8 cellular contexts compared by ENCODE assay signal in the genomic region with DNA sequence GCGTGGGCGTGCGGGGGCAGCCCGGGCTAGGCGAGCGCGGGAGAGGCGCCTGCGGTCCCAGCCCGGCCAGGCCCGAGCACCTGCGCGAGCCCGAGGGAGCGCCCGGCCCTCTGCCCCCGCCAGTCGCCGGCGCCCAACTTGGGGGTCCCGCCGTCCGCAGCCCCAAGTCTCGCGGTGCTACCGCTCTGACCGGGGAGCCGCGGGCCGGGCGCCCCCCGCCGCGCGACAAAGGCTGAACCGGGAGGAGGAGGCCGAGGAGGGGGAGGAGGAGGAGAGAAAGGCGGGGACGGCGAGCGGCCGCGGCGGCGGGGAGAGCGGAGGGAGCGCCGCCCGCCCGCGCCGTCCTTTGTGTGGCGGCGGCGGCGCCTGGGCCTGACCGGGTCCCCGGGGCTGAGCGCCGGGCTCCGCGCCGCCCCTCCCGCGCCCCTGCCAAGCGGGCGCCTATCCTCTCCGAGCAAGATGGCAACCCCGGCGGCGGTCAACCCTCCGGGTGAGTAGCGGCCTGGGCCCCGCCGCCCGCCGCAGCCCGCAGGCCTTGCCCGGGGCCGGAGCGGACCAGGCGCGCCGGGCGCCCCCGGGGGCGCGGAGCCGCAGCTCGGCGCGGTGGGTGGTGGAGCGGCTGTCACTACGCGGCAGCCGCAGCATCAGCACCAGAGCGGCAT. TPM values are rescaled to one million over a fixed set of nuclear protein-coding genes. Genes with fewer than 3 reads are reported as not detected.
DNase-seq lines count a peak whose midpoint lies in the region; ATAC-seq and TF ChIP-seq lines count a peak whose summit lies in the region.

A gene (plus strand): TSS at position 326 of the 662 bp plus-strand sequence. CDS start 134 bp downstream, at position 460.

- in situ Hi-C loops in G401 (cut with HindIII; ENCODE audit: low sequenced_read_pairs) = no loop called here

- H3K27me3 ChIP-seq in lower lobe of right lung (ENCODE audit: low read depth) (peaks cover 14% of the 10 kb centered on the region), tibial nerve (peaks cover 2 to 15% of the 10 kb centered on the region in 2 donors)

- DNase-seq in G401 (ENCODE audit: low spot score) (peak; percentile 56), NCI-H2171 treated with DMSO at 0.1 percent for 48 hours (lab: John Stamatoyannopoulos, UW) (peak; percentile 55), choroid plexus epithelial cell (ENCODE audit: low read depth) (no peak), lower lobe of right lung (peak; percentile 49), tibial nerve (ENCODE audit: low spot score in 2 of 2) (no peak), foreskin melanocyte (no peak), NCI-H1694 treated with DMSO at 0.1 percent for 48 hours (lab: John Stamatoyannopoulos, UW) (no peak)

- H3K9me3 ChIP-seq in lower lobe of right lung (no peaks in the 10 kb centered on the region), tibial nerve (no peaks in the 10 kb centered on the region)

- TF ChIP-seq POLR2A in tibial nerve (IDR thresholded peaks at IDR 0.05) = no peak

- TF ChIP-seq CTCF in choroid plexus epithelial cell (conservative IDR thresholded peaks at IDR 0.05; ENCODE audit: low read depth, low read length) (no peak), lower lobe of right lung (IDR thresholded peaks at IDR 0.05) (no peak), tibial nerve (IDR thresholded peaks at IDR 0.05) (no peak)

- H3K4me1 ChIP-seq in lower lobe of right lung (peaks cover 4% of the 10 kb centered on the region), tibial nerve (peaks cover 0 to 19% (median 2%) of the 10 kb centered on the region in 4 donors)

- no peak for TF ChIP-seq EP300 in tibial nerve (IDR thresholded peaks at IDR 0.05)

- H3K4me3 ChIP-seq in choroid plexus epithelial cell (ENCODE audit: low read depth, low read length) = peak within 1 kb of the TSS; percentile 52
- H3K4me3 ChIP-seq in lower lobe of right lung = peak within 1 kb of the TSS; percentile 53
- H3K4me3 ChIP-seq in tibial nerve = peak within 1 kb of the TSS; percentile 22 to 65 (median 38)

- ATAC-seq in lower lobe of right lung = peak; percentile 74 to 81
- ATAC-seq in GM18517 (IDR thresholded peaks at IDR 0.05; ENCODE audit: unreplicated experiment) = no peak

- H3K36me3 ChIP-seq in lower lobe of right lung = no peaks in the 10 kb centered on the region
- H3K36me3 ChIP-seq in tibial nerve = no peaks in the 10 kb centered on the region

- intact Hi-C loops in lower lobe of right lung (cut with DNase I) = no loop called here

- WGBS in tibial nerve, 2 donors = 0% methylated on average over 17 to 48 of the region's 97 CpGs

- H3K27ac ChIP-seq in lower lobe of right lung (peak within 1 kb of the TSS; percentile 41), tibial nerve (peak within 1 kb of the TSS; percentile 36 to 85 (median 61))

RNA-seq across cellular contexts. Expression of the gene that starts here (rescaled TPM):
- not detected in 2 replicates for total RNA-seq in G401 (2014; rRNA removed; shearing (Covaris generic))
- total RNA-seq in lower lobe of right lung (11.4 TPM), tibial nerve (1 to 10 TPM; 5.1 to 8.8 (median 6.8) TPM)

Comparison
In these comparisons a context has a peak if more than half of its experiments do, and no peak if none do; other contexts are left out.
1. Peak in DNase-seq in G401; RNA of the gene not detected or under 1 TPM.
2. DNase-seq: peak in NCI-H2171 treated with DMSO at 0.1 percent for 48 hours (single experiment) and lower lobe of right lung (single experiment); none in choroid plexus epithelial cell (single experiment), tibial nerve (0 of 2), foreskin melanocyte (single experiment) and NCI-H1694 treated with DMSO at 0.1 percent for 48 hours (single experiment).
3. Peak in every context shown above with its lines, with median percentiles within 50 percentile points of each other: H3K4me3 ChIP-seq.